10 cellular contexts compared by ENCODE assay signal in genomic region chr16:85746431-85747227, GRCh38. TPM values are rescaled to one million over a fixed set of nuclear protein-coding genes. Genes with fewer than 3 reads are reported as not detected.
DNase-seq lines count a peak whose midpoint lies in the region; ATAC-seq, FAIRE-seq and TF ChIP-seq lines count a peak whose summit lies in the region.
"Had no signal": no experiment of that assay in that cellular context is flagged by ENCODE, and none has a peak within 500 bp of the region (broad histone marks: within the 10 kb centered on the region; RNA-seq: fewer than 3 reads in every experiment).

No MANE protein-coding gene starts in this region.

- CTCF ChIA-PET in GM10248 (lab: Yijun Ruan, JAX) = interaction anchor here (0.9 to 3.8 kb wide), 8 partner anchors 9 to 326 kb away, joined by 3 to 15 read pairs (median 4); no protein-coding TSS in a partner anchor
- CTCF ChIA-PET in H1 (lab: Charles Lee; ENCODE audit: partially characterized antibody) = interaction anchor here (0.6 to 3.2 kb wide), 10 partner anchors 11 to 283 kb away, joined by 3 to 17 read pairs (median 3); no protein-coding TSS in a partner anchor

- no peak overlapping the region; a peak in 1 of 7 replicates for H3K9ac ChIP-seq in H1 (replicated peaks in 1 of 4; ENCODE audit: extremely low read depth in 1 of 4, low read depth in 3 of 4, low read length in 3 of 4)

- H4K20me1 ChIP-seq in H1 (replicated peaks in 1 of 2; ENCODE audit: control insufficient read depth in 1 of 2, insufficient read depth in 2 of 2, low read length in 2 of 2) = no peaks in the 10 kb centered on the region

- H2AK5ac ChIP-seq in H1 (ENCODE audit: low read depth, low read length) = peak overlapping the region; percentile 67; the same call in 1 of the 2 replicates

- peak overlapping the region; percentile 52 for H3K14ac ChIP-seq in H1 (ENCODE audit: insufficient read length)

- H3K4ac ChIP-seq in H1 (replicated peaks; ENCODE audit: insufficient read length, low read depth, low read length) = peak overlapping the region; percentile 91

- no peaks in the 10 kb centered on the region for H3K79me1 ChIP-seq in H1 (ENCODE audit: low read depth, low read length)

- peak overlapping the region; percentile 65 for H3K56ac ChIP-seq in H1 (replicated peaks; ENCODE audit: insufficient read length, low read depth, low read length)

- ATAC-seq in GM18505 (IDR thresholded peaks at IDR 0.05; ENCODE audit: unreplicated experiment) (no peak), GM21723 (IDR thresholded peaks at IDR 0.05; ENCODE audit: unreplicated experiment) (no peak)

- peak overlapping the region; percentile 88; the same call in 1 of the 2 replicates for H2BK5ac ChIP-seq in H1 (ENCODE audit: low read depth, low read length)

- H2BK15ac ChIP-seq in H1 (ENCODE audit: low read length) = peak overlapping the region; percentile 77; the same call in 1 of the 2 replicates

- no peaks in the 10 kb centered on the region for H3K79me2 ChIP-seq in H1 (ENCODE audit: control insufficient read depth in 1 of 2, insufficient read depth in 2 of 2, low read length in 2 of 2)

- H3K36me3 ChIP-seq in H1 (ENCODE audit: control insufficient read depth in 2 of 4, insufficient read depth in 4 of 4, low read length in 3 of 4) = no peaks in the 10 kb centered on the region

- H4K5ac ChIP-seq in H1 (ENCODE audit: insufficient read length, low read depth, low read length) = peak overlapping the region; percentile 68

- H4K91ac ChIP-seq in H1 (replicated peaks; ENCODE audit: insufficient read length, low read length) = peak overlapping the region; percentile 92

- peak overlapping the region; percentile 92 for H2BK120ac ChIP-seq in H1 (replicated peaks; ENCODE audit: low read depth, low read length)

- peaks cover 3 to 20% (median 14%) of the 10 kb centered on the region in 4 experiments for H3K27me3 ChIP-seq in H1 (replicated peaks in 1 of 4; ENCODE audit: control insufficient read depth in 3 of 4, extremely low read depth in 1 of 4, insufficient read depth in 3 of 4, low read length in 3 of 4)

- H3K27ac ChIP-seq in H1 (ENCODE audit: low read depth, low read length) = 0 out of 2 replicates have a peak overlapping the region, but pooled peaks have one; percentile 2

- TF ChIP-seq CTCF in GM10248 (IDR thresholded peaks at IDR 0.05; ENCODE audit: control extremely low read depth, extremely low read depth, low read depth, missing control alignments) = no peak
- no peak for TF ChIP-seq CTCF in H1 (IDR thresholded peaks at IDR 0.05; ENCODE audit: control extremely low read depth in 1 of 3, insufficient read depth in 1 of 3, low read depth in 1 of 3, low read length in 3 of 3)

- no peak for TF ChIP-seq EP300 in H1 (IDR thresholded peaks at IDR 0.05; ENCODE audit: borderline replicate concordance in 1 of 2, low read depth in 2 of 2, low read length in 2 of 2)

- FAIRE-seq in H1 (lab: Jason Lieb, UNC) = no peak
- FAIRE-seq: small intestine had no signal

- H2AFZ ChIP-seq in H1 (ENCODE audit: low read length) = no peak overlapping the region

- WGBS in H1 (ENCODE audit: extremely low coverage in 1 of 2, insufficient coverage in 1 of 2, insufficient read length in 1 of 2, insufficient replicate concordance in 2 of 2, low coverage in 1 of 2, low lambda C conversion rate in 2 of 2, missing lambda C conversion rate in 1 of 2), 2 experiments = 72% methylated on average over 12 of the region's 14 CpGs; no CpG with 5 or more reads in 1 of the 2 experiments

- no peak for TF ChIP-seq POLR2A in H1 (IDR thresholded peaks at IDR 0.05; ENCODE audit: control extremely low read depth in 1 of 2, low read depth in 2 of 2, low read length in 2 of 2)
- no peak for TF ChIP-seq POLR2A in GM18505 (IDR thresholded peaks at IDR 0.05; ENCODE audit: borderline replicate concordance, extremely low read depth, insufficient read depth, insufficient read length)

- H2BK12ac ChIP-seq in H1 (ENCODE audit: low read depth, low read length) = peak overlapping the region; percentile 70; the same call in 1 of the 2 replicates

- peaks cover 0 to 26% (median 17%) of the 10 kb centered on the region in 4 experiments; a peak in 6 of 7 replicates for H3K4me1 ChIP-seq in H1 (replicated peaks in 1 of 4; ENCODE audit: control insufficient read depth in 3 of 4, insufficient read depth in 4 of 4, low read length in 3 of 4)

- POLR2A ChIA-PET in GM10248 (lab: Yijun Ruan, JAX) (no interaction called here), H1 (lab: Charles Lee; ENCODE audit: partially characterized antibody) (interaction anchor here (1.4 to 2.4 kb wide), 2 partner anchors 10 to 54 kb away, joined by 3 to 5 read pairs; no protein-coding TSS in a partner anchor)

- peaks cover 4% of the 10 kb centered on the region; the same call in 1 of the 2 replicates for H3K23me2 ChIP-seq in H1 (ENCODE audit: low read depth, low read length)

- no peak for TF ChIP-seq RAD21 in H1 (IDR thresholded peaks at IDR 0.05 in 1 of 2, conservative IDR thresholded peaks at IDR 0.05 in 1 of 2; ENCODE audit: low read depth in 2 of 2, low read length in 2 of 2)

- no peak overlapping the region for H3K23ac ChIP-seq in H1 (ENCODE audit: insufficient read length)

- peak overlapping the region; percentile 42 to 44; a peak in 3 of 4 replicates for H3K4me2 ChIP-seq in H1 (ENCODE audit: insufficient read depth in 1 of 2, low read depth in 2 of 2, low read length in 2 of 2)

- H4K8ac ChIP-seq in H1 (ENCODE audit: extremely low read depth, insufficient read depth, low read length) = peak overlapping the region; percentile 86

- DNase-seq in GM10248 (ENCODE audit: extremely low spot score) = peak; percentile 71
- DNase-seq in HT1080 (ENCODE audit: low read depth) = peak; percentile 61
- DNase-seq in H1 (ENCODE audit: low read depth in 1 of 2, low spot score in 2 of 2) = peak in 1 of 2 experiments; percentile 56
- peak; percentile 10 for DNase-seq in skeletal muscle cell (ENCODE audit: low read depth)
- no peak for DNase-seq in stimulated activated CD8-positive, alpha-beta memory T cell treated with anti-CD3 and anti-CD28 coated beads, Interleukin-4, amount 100 ng/mL, for 48 hours
- DNase-seq in NCI-H1417 treated with DMSO at 0.1 percent for 48 hours (lab: John Stamatoyannopoulos, UW) = no peak
- DNase-seq: NCI-H1436 treated with DMSO at 0.1 percent for 48 hours, small intestine had no signal

- peak overlapping the region; percentile 44 for H3K18ac ChIP-seq in H1 (ENCODE audit: extremely low read depth, low read length)

- no peak overlapping the region for H3K4me3 ChIP-seq in H1 (ENCODE audit: extremely low read depth in 1 of 4, insufficient read depth in 2 of 4, low read depth in 3 of 4, low read length in 4 of 4)
- no peak overlapping the region for H3K4me3 ChIP-seq in skeletal muscle cell (ENCODE audit: low read depth, low read length)

- H2BK20ac ChIP-seq in H1 (ENCODE audit: low read length) = peak overlapping the region; percentile 83; the same call in 1 of the 2 replicates

- H3K9me3 ChIP-seq in H1 (ENCODE audit: insufficient read depth in 2 of 2, low read depth in 1 of 2, low read length in 1 of 2) = no peaks in the 10 kb centered on the region

RNA-seq across cellular contexts. Expression of gene C16orf74, which starts 4.3 kb away (rescaled TPM):
- total RNA-seq in HT1080 (2014; rRNA removed; shearing (Covaris generic)) = 46.0 and 55.2 TPM in 2 replicates
- polyA plus RNA-seq in HT1080 (2015; cell fraction: cytosol; rRNA removed) = 38.9 and 47.5 TPM in 2 replicates
- 16.0 and 19.8 TPM in 2 replicates for polyA plus RNA-seq in HT1080 (2015; cell fraction: nucleus; rRNA removed)
- 6.1 and 7.3 TPM in 2 replicates for total RNA-seq in H1 (2021; fragmentation: NEBNext Ultra II Directional; extraction: Animal tissue kit (Norgen Biotek cat#: 25700))
- 9.3 and 13.4 TPM in 2 replicates for polyA plus RNA-seq in H1 (2011; rRNA removed)
- polyA plus RNA-seq in H1 (2011; cell fraction: cytosol; rRNA removed) = 9.3 TPM
- polyA plus RNA-seq in H1 (2011; cell fraction: nucleus; rRNA removed) = 9.9 TPM
- polyA plus RNA-seq in H1 (2012, experiment 1 of 2) = 4.3 to 8.8 TPM (median 7.6 TPM) in 4 replicates
- 7.0 TPM for polyA plus RNA-seq in H1 (2012, experiment 2 of 2)
- 9.0 TPM for polyA plus RNA-seq in H1 (2013, experiment 1 of 2)
- polyA plus RNA-seq in H1 (2013, experiment 2 of 2) = 8.4 TPM
- 0.44 and 0.85 TPM in 2 replicates for polyA minus RNA-seq in H1 (2011; rRNA and poly(A)+ RNA removed)
- 2.2 TPM for polyA minus RNA-seq in H1 (2011; cell fraction: cytosol; rRNA and poly(A)+ RNA removed)
- 1.1 TPM for polyA minus RNA-seq in H1 (2011; cell fraction: nucleus; rRNA and poly(A)+ RNA removed)

RNA-seq across cellular contexts. Expression of gene EMC8, which starts 52.7 kb away (rescaled TPM):
- total RNA-seq in HT1080 (2014; rRNA removed; shearing (Covaris generic)) = 121 and 158 TPM in 2 replicates
- polyA plus RNA-seq in HT1080 (2015; cell fraction: cytosol; rRNA removed) = 50.5 and 56.1 TPM in 2 replicates
- 32.7 and 33.1 TPM in 2 replicates for polyA plus RNA-seq in HT1080 (2015; cell fraction: nucleus; rRNA removed)
- total RNA-seq in H1 (2021; fragmentation: NEBNext Ultra II Directional; extraction: Animal tissue kit (Norgen Biotek cat#: 25700)) = 47.9 and 52.2 TPM in 2 replicates
- 64.0 and 69.7 TPM in 2 replicates for polyA plus RNA-seq in H1 (2011; rRNA removed)
- 60.0 TPM for polyA plus RNA-seq in H1 (2011; cell fraction: cytosol; rRNA removed)
- polyA plus RNA-seq in H1 (2011; cell fraction: nucleus; rRNA removed) = 79.9 TPM
- polyA plus RNA-seq in H1 (2012, experiment 1 of 2) = 29.4 to 44.5 TPM (median 41.7 TPM) in 4 replicates
- 39.1 TPM for polyA plus RNA-seq in H1 (2012, experiment 2 of 2)
- polyA plus RNA-seq in H1 (2013, experiment 1 of 2) = 33.5 TPM
- 31.9 TPM for polyA plus RNA-seq in H1 (2013, experiment 2 of 2)
- 64.3 and 73.2 TPM in 2 replicates for polyA minus RNA-seq in H1 (2011; rRNA and poly(A)+ RNA removed)
- polyA minus RNA-seq in H1 (2011; cell fraction: cytosol; rRNA and poly(A)+ RNA removed) = 61.1 TPM
- 38.0 TPM for polyA minus RNA-seq in H1 (2011; cell fraction: nucleus; rRNA and poly(A)+ RNA removed)

RNA-seq across cellular contexts. Expression of gene COX4I1, which starts 52.9 kb away (rescaled TPM):
- total RNA-seq in HT1080 (2014; rRNA removed; shearing (Covaris generic)) = 611 and 705 TPM in 2 replicates
- 799 and 916 TPM in 2 replicates for polyA plus RNA-seq in HT1080 (2015; cell fraction: cytosol; rRNA removed)
- polyA plus RNA-seq in HT1080 (2015; cell fraction: nucleus; rRNA removed) = 353 and 383 TPM in 2 replicates
- total RNA-seq in H1 (2021; fragmentation: NEBNext Ultra II Directional; extraction: Animal tissue kit (Norgen Biotek cat#: 25700)) = 496 and 507 TPM in 2 replicates
- 693 and 707 TPM in 2 replicates for polyA plus RNA-seq in H1 (2011; rRNA removed)
- 932 TPM for polyA plus RNA-seq in H1 (2011; cell fraction: cytosol; rRNA removed)
- 683 TPM for polyA plus RNA-seq in H1 (2011; cell fraction: nucleus; rRNA removed)
- polyA plus RNA-seq in H1 (2012, experiment 1 of 2) = 451 to 785 TPM (median 705 TPM) in 4 replicates
- polyA plus RNA-seq in H1 (2012, experiment 2 of 2) = 672 TPM
- polyA plus RNA-seq in H1 (2013, experiment 1 of 2) = 1,101 TPM
- 1,112 TPM for polyA plus RNA-seq in H1 (2013, experiment 2 of 2)
- 205 and 258 TPM in 2 replicates for polyA minus RNA-seq in H1 (2011; rRNA and poly(A)+ RNA removed)
- polyA minus RNA-seq in H1 (2011; cell fraction: cytosol; rRNA and poly(A)+ RNA removed) = 116 TPM
- 127 TPM for polyA minus RNA-seq in H1 (2011; cell fraction: nucleus; rRNA and poly(A)+ RNA removed)

RNA-seq across cellular contexts. Expression of gene GINS2, which starts 57.9 kb away (rescaled TPM):
- 40.1 and 44.1 TPM in 2 replicates for total RNA-seq in HT1080 (2014; rRNA removed; shearing (Covaris generic))
- polyA plus RNA-seq in HT1080 (2015; cell fraction: cytosol; rRNA removed) = 23.6 and 30.9 TPM in 2 replicates
- polyA plus RNA-seq in HT1080 (2015; cell fraction: nucleus; rRNA removed) = 10.0 and 10.4 TPM in 2 replicates
- total RNA-seq in H1 (2021; fragmentation: NEBNext Ultra II Directional; extraction: Animal tissue kit (Norgen Biotek cat#: 25700)) = 51.4 and 59.1 TPM in 2 replicates
- polyA plus RNA-seq in H1 (2011; rRNA removed) = 22.5 and 29.4 TPM in 2 replicates
- 31.5 TPM for polyA plus RNA-seq in H1 (2011; cell fraction: cytosol; rRNA removed)
- polyA plus RNA-seq in H1 (2011; cell fraction: nucleus; rRNA removed) = 18.3 TPM
- 34.6 to 46.9 TPM (median 38.3 TPM) in 4 replicates for polyA plus RNA-seq in H1 (2012, experiment 1 of 2)
- polyA plus RNA-seq in H1 (2012, experiment 2 of 2) = 17.0 TPM
- polyA plus RNA-seq in H1 (2013, experiment 1 of 2) = 28.2 TPM
- polyA plus RNA-seq in H1 (2013, experiment 2 of 2) = 28.2 TPM
- 24.8 and 29.1 TPM in 2 replicates for polyA minus RNA-seq in H1 (2011; rRNA and poly(A)+ RNA removed)
- polyA minus RNA-seq in H1 (2011; cell fraction: cytosol; rRNA and poly(A)+ RNA removed) = 14.1 TPM
- 18.6 TPM for polyA minus RNA-seq in H1 (2011; cell fraction: nucleus; rRNA and poly(A)+ RNA removed)

Comparison
In these comparisons a context has a peak if more than half of its experiments do, and no peak if none do; other contexts are left out.
1. DNase-seq: peak in GM10248 (single experiment), HT1080 (single experiment) and skeletal muscle cell (single experiment); none in stimulated activated CD8-positive, alpha-beta memory T cell treated with anti-CD3 and anti-CD28 coated beads, Interleukin-4, amount 100 ng/mL, for 48 hours (single experiment) and NCI-H1417 treated with DMSO at 0.1 percent for 48 hours (single experiment).